In the genomic region with DNA sequence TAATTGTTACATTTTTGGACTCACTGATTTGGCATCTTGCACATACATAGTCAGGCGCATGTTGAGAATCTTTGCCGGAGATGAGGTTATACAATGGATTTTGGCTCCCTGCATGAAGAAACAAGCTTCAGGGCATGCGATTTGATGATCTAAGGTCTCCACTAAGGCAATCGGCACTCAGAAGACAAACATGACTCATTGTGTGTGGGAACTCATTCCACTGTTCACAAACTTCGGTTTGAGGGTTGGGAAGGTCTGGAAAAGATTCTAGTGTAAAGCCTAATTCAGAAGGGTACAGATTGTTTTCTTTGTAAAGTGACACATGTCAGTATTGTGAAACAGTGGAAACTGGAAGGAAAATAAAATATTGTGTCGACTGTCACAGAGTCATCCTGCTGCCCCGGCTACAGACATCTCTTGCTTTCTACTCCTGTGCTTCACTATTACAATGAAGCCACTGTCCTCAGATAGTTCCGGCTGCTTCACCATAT, we compare ENCODE assay signal across 12 cellular contexts.
DNase-seq lines count a peak whose midpoint lies in the region; TF ChIP-seq lines count a peak whose summit lies in the region.
"Had no signal": no experiment of that assay in that cellular context is flagged by ENCODE, and none has a peak within 500 bp of the region (broad histone marks: within the 10 kb centered on the region; RNA-seq: fewer than 3 reads in every experiment).

No MANE protein-coding gene starts in this region.

- no peak overlapping the region for H4K5ac ChIP-seq in H9 (ENCODE audit: insufficient read length, low read depth, low read length)

- H3K27me3 ChIP-seq in trophoblast cell (ENCODE audit: insufficient read depth, low read length) (no peaks in the 10 kb centered on the region), H9 (ENCODE audit: insufficient read depth, low read length) (no peaks in the 10 kb centered on the region)

- H2BK120ac ChIP-seq in trophoblast cell (ENCODE audit: insufficient read depth, low read length, poor library complexity) (no peak overlapping the region), H9 (ENCODE audit: low read depth, low read length, poor library complexity, severe bottlenecking) (no peak overlapping the region)

- CTCF ChIA-PET in Calu3 (lab: Charles Lee): interaction anchor here (1.0 to 1.6 kb wide), 5 partner anchors 16 to 29 kb away, joined by 3 to 11 read pairs (median 4); no protein-coding TSS in a partner anchor

- H3T11ph ChIP-seq in H9 (ENCODE audit: low read length): no peak overlapping the region

- H3K9me3 Mint-ChIP-seq in Calu3 (ENCODE audit: low read depth, unreplicated experiment) (peaks cover 3% of the 10 kb centered on the region), H9 (no peaks in the 10 kb centered on the region)
- H3K9me3 Mint-ChIP-seq: activated T-cell treated with anti-CD3 and anti-CD28 coated beads, Interleukin-2, amount 50 U/mL, for 4 hours had no signal

- BruUV-seq in Calu3 (replicated peaks; lab: Mats Ljungman, UMichigan): no TSS peak

- H3K56ac ChIP-seq in H9 (ENCODE audit: insufficient read length, low read depth, low read length): no peak overlapping the region

- H3K4me1 Mint-ChIP-seq in Calu3 (ENCODE audit: low read depth, unreplicated experiment) (peaks cover 67% of the 10 kb centered on the region), H9 (peaks cover 6 to 7% of the 10 kb centered on the region in 2 experiments; a peak in 3 of 4 replicates)

- H3K36me3 ChIP-seq in trophoblast cell (ENCODE audit: control insufficient read depth in 1 of 2, insufficient read depth in 2 of 2, low read length in 2 of 2): no peaks in the 10 kb centered on the region

- H2AFZ ChIP-seq in trophoblast cell (ENCODE audit: insufficient read depth, low read length, poor library complexity) (no peak overlapping the region), H9 (ENCODE audit: low read length) (no peak overlapping the region)
- H2AFZ ChIP-seq: parathyroid adenoma had no signal

- no peaks in the 10 kb centered on the region for H3K79me2 ChIP-seq in trophoblast cell (ENCODE audit: control insufficient read depth, insufficient read depth, low read length, poor library complexity)
- H3K79me2 ChIP-seq in H9 (ENCODE audit: insufficient read depth, low read length): no peaks in the 10 kb centered on the region
- H3K79me2 ChIP-seq: parathyroid adenoma had no signal

- H3K4me1 ChIP-seq in trophoblast cell (ENCODE audit: control insufficient read depth in 1 of 2, insufficient read depth in 2 of 2, low read length in 2 of 2): peaks cover 0 to 12% of the 10 kb centered on the region in 2 experiments
- H3K4me1 ChIP-seq in H9 (ENCODE audit: insufficient read depth, low read length): no peaks in the 10 kb centered on the region
- H3K4me1 ChIP-seq: parathyroid adenoma had no signal

- H2BK12ac ChIP-seq in trophoblast cell (ENCODE audit: low read length) (no peak overlapping the region), H9 (ENCODE audit: insufficient read length, low read depth, low read length) (no peak overlapping the region)

- no peak overlapping the region for H4K12ac ChIP-seq in trophoblast cell (ENCODE audit: low read depth, low read length)

- H2AK5ac ChIP-seq in trophoblast cell (ENCODE audit: low read length): no peak overlapping the region
- H2AK5ac ChIP-seq in H9 (ENCODE audit: insufficient read length, low read length): no peak overlapping the region

- intact Hi-C loops in Calu3 (cut with micrococcal nuclease; ENCODE audit: unreplicated experiment): loop anchor here (2.0 kb wide), 1 partner anchor 29 kb away; no protein-coding TSS in a partner anchor

- H3K27me3 Mint-ChIP-seq in Calu3 (ENCODE audit: unreplicated experiment): no peaks in the 10 kb centered on the region
- H3K27me3 Mint-ChIP-seq in H9 (ENCODE audit: low read depth): no peaks in the 10 kb centered on the region

- H3K27ac Mint-ChIP-seq in Calu3 (ENCODE audit: unreplicated experiment) (peak overlapping the region; percentile 90), H9 (no peak overlapping the region)

- no peak overlapping the region for H3K9ac ChIP-seq in trophoblast cell (ENCODE audit: low read length)
- H3K9ac ChIP-seq in H9 (ENCODE audit: extremely low read depth, insufficient read length, low read length): no peak overlapping the region
- H3K9ac ChIP-seq: parathyroid adenoma had no signal

- H3K4ac ChIP-seq in trophoblast cell (ENCODE audit: low read depth, low read length) (no peak overlapping the region), H9 (ENCODE audit: low read depth, low read length) (no peak overlapping the region)

- H3K27ac ChIP-seq in trophoblast cell (ENCODE audit: low read depth, low read length) (peak overlapping the region; percentile 21), H9 (ENCODE audit: insufficient read length, low read depth, low read length) (no peak overlapping the region)
- H3K27ac ChIP-seq: parathyroid adenoma had no signal

- H3K36me3 Mint-ChIP-seq in Calu3 (ENCODE audit: insufficient read depth, unreplicated experiment): peaks cover 20% of the 10 kb centered on the region
- H3K36me3 Mint-ChIP-seq in H9 (ENCODE audit: insufficient read depth in 1 of 3, low read depth in 3 of 3): no peaks in the 10 kb centered on the region

- H2BK20ac ChIP-seq in H9 (ENCODE audit: low read depth, low read length, poor library complexity, severe bottlenecking): no peak overlapping the region

- no peak overlapping the region for H3K23ac ChIP-seq in trophoblast cell (ENCODE audit: low read length)
- H3K23ac ChIP-seq in H9 (ENCODE audit: insufficient read length, low read depth, low read length): no peak overlapping the region

- WGBS in trophoblast cell (ENCODE audit: extremely low coverage, insufficient coverage, insufficient read length): no CpG with 5 or more reads among the region's 8 CpGs
- WGBS in H9 (ENCODE audit: extremely low coverage, insufficient read length, low lambda C conversion rate): no CpG with 5 or more reads among the region's 8 CpGs

- no peaks in the 10 kb centered on the region for H3K9me3 ChIP-seq in trophoblast cell (ENCODE audit: insufficient read depth, low read depth, low read length)
- H3K9me3 ChIP-seq in H9 (ENCODE audit: control insufficient read depth, low read depth, low read length): no peaks in the 10 kb centered on the region

- H3K18ac ChIP-seq in trophoblast cell (ENCODE audit: low read length): no peak overlapping the region
- H3K18ac ChIP-seq in H9 (ENCODE audit: insufficient read length, low read depth, low read length): no peak overlapping the region

- H4K91ac ChIP-seq in trophoblast cell (ENCODE audit: low read depth, low read length) (no peak overlapping the region), H9 (ENCODE audit: insufficient read length, low read depth, low read length) (no peak overlapping the region)

- H3K79me1 ChIP-seq in trophoblast cell (ENCODE audit: low read length): peaks cover 8% of the 10 kb centered on the region
- H3K79me1 ChIP-seq in H9 (ENCODE audit: insufficient read depth, low read depth, low read length, poor library complexity, severe bottlenecking): no peaks in the 10 kb centered on the region

- no peak overlapping the region for H3K4me2 ChIP-seq in trophoblast cell (ENCODE audit: low read length)
- H3K4me2 ChIP-seq in H9 (ENCODE audit: insufficient read depth, insufficient read length, low read length): no peak overlapping the region

- H3K14ac ChIP-seq in trophoblast cell (ENCODE audit: low read length) (no peak overlapping the region), H9 (ENCODE audit: insufficient read depth, low read length) (no peak overlapping the region)

- no peak for TF ChIP-seq CTCF in Calu3 (IDR thresholded peaks at IDR 0.05; ENCODE audit: unreplicated experiment)
- TF ChIP-seq CTCF in H9 (conservative IDR thresholded peaks at IDR 0.05): no peak

- no peak overlapping the region for H3K4me3 ChIP-seq in trophoblast cell (ENCODE audit: low read depth, low read length)

- H4K8ac ChIP-seq in trophoblast cell (ENCODE audit: low read depth, low read length) (no peak overlapping the region), H9 (replicated peaks; ENCODE audit: insufficient read length, low read depth, low read length) (no peak overlapping the region)

- no peaks in the 10 kb centered on the region for H3K23me2 ChIP-seq in H9 (ENCODE audit: insufficient read length, low read depth, low read length, poor library complexity, severe bottlenecking)

- no peaks in the 10 kb centered on the region for H4K20me1 ChIP-seq in H9 (ENCODE audit: control insufficient read depth, insufficient read depth, insufficient read length)

- H3K4me3 Mint-ChIP-seq in Calu3 (ENCODE audit: low read depth, unreplicated experiment) (peak overlapping the region; percentile 31), H9 (no peak overlapping the region)
- H3K4me3 Mint-ChIP-seq: activated T-cell treated with anti-CD3 and anti-CD28 coated beads, Interleukin-2, amount 50 U/mL, for 4 hours had no signal

- H2BK5ac ChIP-seq in trophoblast cell (ENCODE audit: low read depth, low read length, poor library complexity) (no peak overlapping the region), H9 (ENCODE audit: insufficient read length, low read length) (no peak overlapping the region)

- DNase-seq in Calu3 (peak; percentile 72), RPMI7951 (ENCODE audit: low read depth) (peak; percentile 99), fibroblast of peridontal ligament (ENCODE audit: extremely low read depth) (peak; percentile 100), trophoblast cell (peak; percentile 90 to 97), NCI-H1048 (lab: John Stamatoyannopoulos, UW) (no peak), NCI-H1436 treated with DMSO at 0.1 percent for 48 hours (lab: John Stamatoyannopoulos, UW) (no peak), H9 (no peak)
- no peak for DNase-seq in activated effector memory CD4-positive, alpha-beta T cell treated with Interleukin-2 at 50 U/mL for 16 hours
- DNase-seq: activated T-cell treated with anti-CD3 and anti-CD28 coated beads, Interleukin-2, amount 50 U/mL, for 4 hours; erythroblast; GF-D8 had no signal

- H2BK15ac ChIP-seq in H9 (ENCODE audit: low read depth, low read length): no peak overlapping the region

Comparison
In these comparisons a context has a peak if more than half of its experiments do, and no peak if none do; other contexts are left out.
1. DNase-seq: peak in Calu3 (single experiment), RPMI7951 (single experiment), fibroblast of peridontal ligament (single experiment) and trophoblast cell (2 of 2); none in activated effector memory CD4-positive, alpha-beta T cell treated with Interleukin-2 at 50 U/mL for 16 hours (single experiment), NCI-H1048 (single experiment), NCI-H1436 treated with DMSO at 0.1 percent for 48 hours (single experiment) and H9 (single experiment).